Comparison of ENCODE assay signal across 1 cellular context in genomic region chr5:55517804-55518203, GRCh38.
TF ChIP-seq lines count a peak whose summit lies in the region.

No MANE protein-coding gene starts in this region.

TF ChIP-seq in HEK293, 187 proteins besides CTCF, POLR2A, EP300 and RAD21 (continued from another document):
- TF ChIP-seq SP7 (tag by site-specific recombination; IDR thresholded peaks at IDR 0.05) (0 out of 2 replicates have a peak, but pooled peaks have one; percentile 47), ZBTB44 (tag by site-specific recombination; IDR thresholded peaks at IDR 0.05) (0 out of 2 replicates have a peak, but pooled peaks have one; percentile 24), PATZ1 (tag by site-specific recombination; IDR thresholded peaks at IDR 0.05) (0 out of 2 replicates have a peak, but pooled peaks have one; percentile 33), GFI1B (tag by site-specific recombination; IDR thresholded peaks at IDR 0.05) (0 out of 2 replicates have a peak, but pooled peaks have one; percentile 37), OSR2 (tag by site-specific recombination; IDR thresholded peaks at IDR 0.05) (peak; percentile 95), ZNF580 (tag by site-specific recombination; IDR thresholded peaks at IDR 0.05) (no peak), KLF8 (tag by site-specific recombination; IDR thresholded peaks at IDR 0.05) (no peak), KLF10 (tag by site-specific recombination; IDR thresholded peaks at IDR 0.05) (0 out of 2 replicates have a peak, but pooled peaks have one; percentile 24), ZNF394 (tag by site-specific recombination; IDR thresholded peaks at IDR 0.05; ENCODE audit: borderline replicate concordance) (no peak), PRDM6 (tag by site-specific recombination; IDR thresholded peaks at IDR 0.05) (no peak), KLF1 (tag by site-specific recombination; IDR thresholded peaks at IDR 0.05) (peak; percentile 99), ZBTB17 (tag by site-specific recombination; IDR thresholded peaks at IDR 0.05) (peak; percentile 41; the same call in 1 of the 2 replicates)
